In the genomic region with DNA sequence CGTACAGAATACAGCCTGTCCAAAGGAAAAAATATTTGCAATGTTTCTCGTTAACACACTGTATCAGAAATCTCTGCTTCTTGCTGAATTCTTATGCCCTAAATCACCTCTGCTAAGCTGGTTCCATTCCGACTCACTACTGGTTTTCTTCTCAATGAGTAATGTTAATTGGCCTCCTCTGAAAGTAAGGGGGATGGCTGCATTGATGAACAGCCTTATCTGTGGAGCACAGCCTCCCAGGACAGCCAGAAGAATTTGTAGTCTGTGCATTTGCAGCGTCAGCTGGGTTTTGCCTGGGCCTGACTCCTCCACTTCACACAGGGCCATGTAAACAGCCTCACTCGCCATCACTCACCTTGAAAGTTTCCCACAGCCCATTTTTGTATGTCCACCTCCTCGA, we compare ENCODE assay signal across 11 cellular contexts.
A peak's percentile ranks its signal among the peaks of the same experiment; 100 is the strongest.
DNase-seq lines count a peak whose midpoint lies in the region; ATAC-seq and TF ChIP-seq lines count a peak whose summit lies in the region.
"Had no signal": no experiment of that assay in that cellular context is flagged by ENCODE, and none has a peak within 500 bp of the region (broad histone marks: within the 10 kb centered on the region; RNA-seq: fewer than 3 reads in every experiment).

No MANE protein-coding gene starts in this region.

- H3K79me2 ChIP-seq in neural progenitor cell (ENCODE audit: low read depth), result no peaks in the 10 kb centered on the region

- no peak overlapping the region for H3K4me3 ChIP-seq in epithelial cell of esophagus (ENCODE audit: low read length)
- no peak overlapping the region for H3K4me3 ChIP-seq in neural progenitor cell
- H3K4me3 ChIP-seq: sigmoid colon had no signal

- no peak overlapping the region for H3K9ac ChIP-seq in neural progenitor cell

- H3K27me3 ChIP-seq in neural progenitor cell, result no peaks in the 10 kb centered on the region
- H3K27me3 ChIP-seq: sigmoid colon had no signal

- no peaks in the 10 kb centered on the region for H3F3A ChIP-seq in neural progenitor cell (ENCODE audit: low read depth)

- H3K36me3 Mint-ChIP-seq in neural progenitor cell, result no peaks in the 10 kb centered on the region

- peak; percentile 87 for DNase-seq in EH (ENCODE audit: low read depth)
- DNase-seq in NCI-H226, result peak; percentile 52
- peak; percentile 70 for DNase-seq in epithelial cell of esophagus (ENCODE audit: low read depth)
- peak; percentile 28 for DNase-seq in neural progenitor cell (ENCODE audit: low spot score)
- DNase-seq in stimulated activated naive CD4-positive, alpha-beta T cell (lab: John Stamatoyannopoulos, UW), result no peak
- DNase-seq: activated CD8-positive, alpha-beta memory T cell treated with anti-CD3 and anti-CD28 coated beads, Interleukin-2, amount 50 U/mL, for 48 hours; NCI-H2081 treated with DMSO at 0.1 percent for 48 hours; sigmoid colon had no signal

- peaks cover 1% of the 10 kb centered on the region for H3K27me3 Mint-ChIP-seq in neural progenitor cell (ENCODE audit: insufficient read depth, low read depth)

- TF ChIP-seq CTCF in epithelial cell of esophagus (IDR thresholded peaks at IDR 0.05; ENCODE audit: insufficient read depth, low read depth, low read length, missing control alignments), result no peak
- no peak for TF ChIP-seq CTCF in neural progenitor cell (IDR thresholded peaks at IDR 0.05)

- H3K4me1 Mint-ChIP-seq in neural progenitor cell, result peaks cover 25% of the 10 kb centered on the region

- H3K27ac ChIP-seq in neural progenitor cell, result peak overlapping the region; percentile 1

- ATAC-seq in GM18868 (IDR thresholded peaks at IDR 0.05; ENCODE audit: unreplicated experiment) (no peak), HG02938 (IDR thresholded peaks at IDR 0.05; ENCODE audit: unreplicated experiment) (no peak), GM21423 (IDR thresholded peaks at IDR 0.05; ENCODE audit: unreplicated experiment) (no peak)

- H4K20me1 ChIP-seq in neural progenitor cell (ENCODE audit: low read depth), result no peaks in the 10 kb centered on the region

- H3K4me3 Mint-ChIP-seq in neural progenitor cell, result no peak overlapping the region

- H3K9me3 Mint-ChIP-seq in neural progenitor cell, result no peaks in the 10 kb centered on the region

- H3K4me1 ChIP-seq in neural progenitor cell, result peaks cover 13% of the 10 kb centered on the region
- H3K4me1 ChIP-seq: sigmoid colon had no signal

- no peaks in the 10 kb centered on the region for H3K36me3 ChIP-seq in neural progenitor cell
- H3K36me3 ChIP-seq: sigmoid colon had no signal

- H3K27ac Mint-ChIP-seq in neural progenitor cell, result no peak overlapping the region

- H2AFZ ChIP-seq in neural progenitor cell (replicated peaks), result peak overlapping the region; percentile 83

- H3K9me3 ChIP-seq in neural progenitor cell (ENCODE audit: low read depth), result no peaks in the 10 kb centered on the region
- H3K9me3 ChIP-seq: sigmoid colon had no signal

- peak overlapping the region; percentile 13 for H3K4me2 ChIP-seq in neural progenitor cell

Comparison
In these comparisons a context has a peak if more than half of its experiments do, and no peak if none do; other contexts are left out.
1. DNase-seq: peak in EH (single experiment), NCI-H226 (single experiment), epithelial cell of esophagus (single experiment) and neural progenitor cell (single experiment); none in stimulated activated naive CD4-positive, alpha-beta T cell (0 of 6).